14 cellular contexts compared by ENCODE assay signal in genomic region chr3:16905704-16906103, GRCh38. TPM values are rescaled to one million over a fixed set of nuclear protein-coding genes. Genes with fewer than 3 reads are reported as not detected.
DNase-seq lines count a peak whose midpoint lies in the region; ATAC-seq lines count a peak whose summit lies in the region.
"Had no signal": no experiment of that assay in that cellular context is flagged by ENCODE, and none has a peak within 500 bp of the region (broad histone marks: within the 10 kb centered on the region; RNA-seq: fewer than 3 reads in every experiment).

No MANE protein-coding gene starts in this region.

- peaks cover 12% of the 10 kb centered on the region for H3K36me3 Mint-ChIP-seq in activated CD4-positive, alpha-beta T cell treated with anti-CD3 and anti-CD28 coated beads for 36 hours (ENCODE audit: low read depth)
- H3K36me3 Mint-ChIP-seq in CD4-positive, alpha-beta memory T cell = peaks cover 0 to 3% of the 10 kb centered on the region in 2 donors
- H3K36me3 Mint-ChIP-seq in T-cell (peaks cover 8% of the 10 kb centered on the region), naive B cell (peaks cover 13 to 25% of the 10 kb centered on the region in 2 donors)

- intact Hi-C loops in activated CD4-positive, alpha-beta T cell treated with anti-CD3 and anti-CD28 coated beads for 36 hours (cut with DNase I, micrococcal nuclease) = loop anchor here in 1 of 2 experiments (10.0 kb wide), 1 partner anchor 611 kb away; no protein-coding TSS in a partner anchor
- intact Hi-C loops in CD4-positive, alpha-beta memory T cell (cut with micrococcal nuclease) = loop anchor here (5.0 kb wide), 1 partner anchor 87 kb away; no protein-coding TSS in a partner anchor

- no peak for DNase-seq in activated CD4-positive, alpha-beta T cell treated with anti-CD3 and anti-CD28 coated beads for 36 hours
- no peak for DNase-seq in activated CD4-positive, alpha-beta T cell treated with anti-CD3 and anti-CD28 coated beads, Interleukin-2, amount 50 U/mL, for 4 hours
- DNase-seq in CD4-positive, alpha-beta memory T cell = no peak
- DNase-seq in T-cell (no peak), naive B cell (no peak), epidermal melanocyte (ENCODE audit: insufficient read length, low spot score) (no peak), SW480 (ENCODE audit: low spot score) (no peak), NCI-H82 (lab: John Stamatoyannopoulos, UW) (no peak)
- DNase-seq: KBM-7; left lung; NCI-H1436; stimulated activated naive CD4-positive, alpha-beta T cell treated with Interleukin-2 at 50 U/mL for 16 hours had no signal

- H3K4me3 ChIP-seq in CD4-positive, alpha-beta memory T cell (ENCODE audit: low read length in 2 of 2) = no peak overlapping the region
- H3K4me3 ChIP-seq: left lung had no signal

- no peaks in the 10 kb centered on the region for H3K9me3 ChIP-seq in CD4-positive, alpha-beta memory T cell (ENCODE audit: control insufficient read depth in 1 of 2, low read length in 2 of 2)
- H3K9me3 ChIP-seq: left lung had no signal

- H3K27me3 ChIP-seq in CD4-positive, alpha-beta memory T cell (ENCODE audit: insufficient read depth, low read length) = no peaks in the 10 kb centered on the region
- H3K27me3 ChIP-seq: left lung had no signal

- no peak for ATAC-seq in activated CD4-positive, alpha-beta T cell treated with anti-CD3 and anti-CD28 coated beads for 36 hours
- ATAC-seq in T-cell (replicated peaks in 1 of 4) (no peak), naive B cell (ENCODE audit: low read depth in 2 of 2) (no peak)
- ATAC-seq: left lung had no signal

- POLR2A ChIA-PET in activated CD4-positive, alpha-beta T cell treated with anti-CD3 and anti-CD28 coated beads for 36 hours (lab: Charles Lee) = interaction anchor here (0.6 kb wide), 1 partner anchor 16 kb away, joined by 3 read pairs; no protein-coding TSS in a partner anchor
- POLR2A ChIA-PET in CD4-positive, alpha-beta memory T cell (lab: Charles Lee; ENCODE audit: partially characterized antibody) = interaction anchor here (0.6 to 1.6 kb wide), 3 partner anchors 12 to 37 kb away, joined by 3 to 6 read pairs (median 4); partner anchors contain the start of gene PLCL2
- POLR2A ChIA-PET in T-cell (lab: Charles Lee) = interaction anchor here in 1 of 2 donors (0.6 kb wide), 1 partner anchor 390 kb away, joined by 3 read pairs; no protein-coding TSS in a partner anchor

- H3K4me1 Mint-ChIP-seq in activated CD4-positive, alpha-beta T cell treated with anti-CD3 and anti-CD28 coated beads for 36 hours = peaks cover 88% of the 10 kb centered on the region
- H3K4me1 Mint-ChIP-seq in CD4-positive, alpha-beta memory T cell = peaks cover 75 to 94% (median 83%) of the 10 kb centered on the region in 4 donors
- H3K4me1 Mint-ChIP-seq in T-cell (peaks cover 88 to 92% (median 92%) of the 10 kb centered on the region in 3 donors), naive B cell (peaks cover 72 to 91% (median 83%) of the 10 kb centered on the region in 3 donors)

- CTCF ChIA-PET in activated CD4-positive, alpha-beta T cell treated with anti-CD3 and anti-CD28 coated beads for 36 hours (lab: Charles Lee) = interaction anchor here (1.0 to 1.3 kb wide), 3 partner anchors 11 to 117 kb away, joined by 3 to 6 read pairs (median 3); no protein-coding TSS in a partner anchor
- CTCF ChIA-PET in CD4-positive, alpha-beta memory T cell (lab: Charles Lee; ENCODE audit: partially characterized antibody) = interaction anchor here (1.0 kb wide), 1 partner anchor 19 kb away, joined by 3 read pairs; no protein-coding TSS in a partner anchor
- CTCF ChIA-PET in T-cell (lab: Charles Lee) = interaction anchor here in 1 of 2 donors (0.6 kb wide), 1 partner anchor 69 kb away, joined by 3 read pairs; no protein-coding TSS in a partner anchor

- no peaks in the 10 kb centered on the region for H3K27me3 Mint-ChIP-seq in activated CD4-positive, alpha-beta T cell treated with anti-CD3 and anti-CD28 coated beads for 36 hours
- no peaks in the 10 kb centered on the region for H3K27me3 Mint-ChIP-seq in CD4-positive, alpha-beta memory T cell
- H3K27me3 Mint-ChIP-seq in T-cell = no peaks in the 10 kb centered on the region
- H3K27me3 Mint-ChIP-seq in naive B cell = no peaks in the 10 kb centered on the region

- H3K27ac ChIP-seq in CD4-positive, alpha-beta memory T cell (ENCODE audit: low read depth, low read length) = no peak overlapping the region
- H3K27ac ChIP-seq: HL-60 had no signal

- peak overlapping the region; percentile 52 for H3K27ac Mint-ChIP-seq in activated CD4-positive, alpha-beta T cell treated with anti-CD3 and anti-CD28 coated beads for 36 hours
- peak overlapping the region; percentile 44 to 95 (median 83) for H3K27ac Mint-ChIP-seq in CD4-positive, alpha-beta memory T cell
- H3K27ac Mint-ChIP-seq in T-cell = peak overlapping the region; percentile 73 to 93
- peak overlapping the region in 5 of 6 donors; percentile 4 to 86 (median 32) for H3K27ac Mint-ChIP-seq in naive B cell
- H3K27ac Mint-ChIP-seq: T-helper 2 cell treated with Interferon-gamma antibody and Interleukin-4, amounts not matched to agents 5 μg/mL and 100 μg/mL, for 36 hours had no signal

- peaks cover 8% of the 10 kb centered on the region for H3K9me3 Mint-ChIP-seq in activated CD4-positive, alpha-beta T cell treated with anti-CD3 and anti-CD28 coated beads for 36 hours (ENCODE audit: low read depth)
- H3K9me3 Mint-ChIP-seq in CD4-positive, alpha-beta memory T cell = peaks cover 0 to 3% (median 0%) of the 10 kb centered on the region in 8 donors
- H3K9me3 Mint-ChIP-seq in T-cell (no peaks in the 10 kb centered on the region), naive B cell (peaks cover 0 to 12% (median 4%) of the 10 kb centered on the region in 7 donors)
- H3K9me3 Mint-ChIP-seq: T-helper 2 cell treated with Interferon-gamma antibody and Interleukin-4, amounts not matched to agents 5 μg/mL and 100 μg/mL, for 36 hours had no signal

- no peaks in the 10 kb centered on the region for H3K36me3 ChIP-seq in CD4-positive, alpha-beta memory T cell (ENCODE audit: insufficient read depth, low read length)
- H3K36me3 ChIP-seq: left lung had no signal

- peaks cover 98% of the 10 kb centered on the region for H3K4me1 ChIP-seq in CD4-positive, alpha-beta memory T cell (ENCODE audit: insufficient read depth, low read length)

- H3K4me3 Mint-ChIP-seq in activated CD4-positive, alpha-beta T cell treated with anti-CD3 and anti-CD28 coated beads for 36 hours = no peak overlapping the region
- peak overlapping the region in 6 of 8 donors; percentile 44 to 75 (median 60) for H3K4me3 Mint-ChIP-seq in CD4-positive, alpha-beta memory T cell
- H3K4me3 Mint-ChIP-seq in T-cell (peak overlapping the region in 2 of 3 donors; percentile 13 to 68), naive B cell (peak overlapping the region in 3 of 8 donors; percentile 31 to 41 (median 38))

RNA-seq across cellular contexts. Expression of gene PLCL2, which starts 20.9 kb away (rescaled TPM):
- 10 to 100 TPM; 12.5 to 15.0 TPM for total RNA-seq in activated CD4-positive, alpha-beta T cell treated with anti-CD3 and anti-CD28 coated beads for 36 hours
- 10 to 100 TPM; 67.1 to 69.1 TPM for total RNA-seq in CD4-positive, alpha-beta memory T cell
- polyA plus RNA-seq in CD4-positive, alpha-beta memory T cell = 10 to 100 TPM; 64.5 to 89.4 TPM
- total RNA-seq in T-cell = 10 to 100 TPM; 53.4 to 68.1 (median 60.9) TPM
- 10 to 100 TPM; 65.7 to 92.7 (median 69.1) TPM for polyA plus RNA-seq in naive B cell (ENCODE audit: low read depth in 6 of 6)

Comparison
In these comparisons a context has a peak if more than half of its experiments do, and no peak if none do; other contexts are left out.
1. H3K27ac Mint-ChIP-seq: peak in every context shown above with its lines; median percentile 83 in CD4-positive, alpha-beta memory T cell; 83 in T-cell; 52 in activated CD4-positive, alpha-beta T cell treated with anti-CD3 and anti-CD28 coated beads for 36 hours; 32 in naive B cell.